Comparison of ENCODE assay signal across 8 cellular contexts in the genomic region with DNA sequence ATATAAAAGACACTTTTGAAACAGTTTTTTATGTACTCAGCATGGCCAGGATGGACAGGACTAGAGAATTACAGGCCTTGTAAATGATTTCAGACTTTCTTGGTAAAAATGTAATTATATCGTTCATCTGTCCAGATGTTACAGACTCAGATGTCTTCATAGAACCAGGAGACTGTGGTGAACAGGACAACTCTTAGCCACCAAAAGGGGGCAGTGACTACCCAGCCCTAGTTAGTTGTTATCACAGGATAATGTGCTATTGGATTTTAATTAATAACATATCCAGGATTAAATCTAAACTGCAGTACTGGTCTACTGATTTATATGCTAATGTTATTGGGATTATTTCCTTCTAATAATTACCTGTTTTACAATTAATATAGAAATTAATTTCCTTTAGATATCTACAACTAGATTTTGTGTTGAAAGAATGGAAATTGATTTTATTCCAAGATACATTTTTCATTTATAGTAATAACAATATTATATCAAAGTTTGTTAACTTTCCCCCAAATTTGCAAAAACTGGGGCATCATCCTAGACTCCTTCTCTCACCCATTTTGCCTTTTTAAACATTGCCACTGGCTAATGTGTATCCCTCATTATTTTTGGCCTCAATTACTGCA.
DNase-seq lines count a peak whose midpoint lies in the region; ATAC-seq and TF ChIP-seq lines count a peak whose summit lies in the region.

No MANE protein-coding gene starts in this region.

- no peaks in the 10 kb centered on the region for H3K79me2 ChIP-seq in smooth muscle cell (ENCODE audit: low read depth)

- peaks cover 0 to 83% (median 69%) of the 10 kb centered on the region in 9 donors for H3K36me3 ChIP-seq in heart left ventricle
- peaks cover 32% of the 10 kb centered on the region for H3K36me3 ChIP-seq in smooth muscle cell (ENCODE audit: low read depth)
- H3K36me3 ChIP-seq in CD8-positive, alpha-beta memory T cell (ENCODE audit: insufficient read depth, low read length): peaks cover 15% of the 10 kb centered on the region

- intact Hi-C loops in CD4-positive, alpha-beta T cell (cut with DNase I, micrococcal nuclease): loop anchor here (1.0 to 2.0 kb wide), 2 partner anchors 284 kb away; no protein-coding TSS in a partner anchor
- intact Hi-C loops in heart left ventricle (cut with DNase I): loop anchor here (1.0 to 10.0 kb wide), 7 partner anchors 62 to 286 kb away; partner anchors contain the start of gene PLPP1 (in 1 of the 10)

- TF ChIP-seq CTCF in CD4-positive, alpha-beta T cell (IDR thresholded peaks at IDR 0.05): peak; percentile 41
- TF ChIP-seq CTCF in VCaP (conservative IDR thresholded peaks at IDR 0.05) (peak; percentile 83), heart left ventricle (IDR thresholded peaks at IDR 0.05) (peak; percentile 61 to 90 (median 76)), smooth muscle cell (IDR thresholded peaks at IDR 0.05; ENCODE audit: borderline replicate concordance, insufficient read depth, poor library complexity, severe bottlenecking) (peak; percentile 61)

- no peak overlapping the region for H3K27ac ChIP-seq in CD4-positive, alpha-beta T cell (ENCODE audit: low read depth, low read length)
- H3K27ac ChIP-seq in VCaP: no peak overlapping the region
- H3K27ac ChIP-seq in heart left ventricle: no peak overlapping the region
- H3K27ac ChIP-seq in smooth muscle cell (ENCODE audit: low read depth): no peak overlapping the region
- H3K27ac ChIP-seq in CD8-positive, alpha-beta memory T cell (ENCODE audit: low read depth, low read length): no peak overlapping the region

- peak; percentile 54 for ATAC-seq in CD4-positive, alpha-beta T cell (ENCODE audit: poor library complexity)
- ATAC-seq in heart left ventricle (peak; percentile 66 to 87 (median 77)), HG03521 (IDR thresholded peaks at IDR 0.05; ENCODE audit: unreplicated experiment) (no peak)

- WGBS in heart left ventricle, 4 donors: 27 to 38% (median 29%) methylated on average over 1 of the region's 1 CpG
- 84% methylated on average over 1 of the region's 1 CpG for WGBS in smooth muscle cell (ENCODE audit: low lambda C conversion rate)

- POLR2A ChIA-PET in CD4-positive, alpha-beta T cell (lab: Charles Lee): no interaction called here
- POLR2A ChIA-PET in CD8-positive, alpha-beta memory T cell (lab: Charles Lee): no interaction called here

- H3K27me3 Mint-ChIP-seq in CD4-positive, alpha-beta T cell: no peaks in the 10 kb centered on the region
- H3K27me3 Mint-ChIP-seq in CD8-positive, alpha-beta memory T cell: no peaks in the 10 kb centered on the region

- no peaks in the 10 kb centered on the region for H3K27me3 ChIP-seq in CD4-positive, alpha-beta T cell (ENCODE audit: control insufficient read depth, insufficient read depth, low read length)
- H3K27me3 ChIP-seq in heart left ventricle (no peaks in the 10 kb centered on the region), smooth muscle cell (ENCODE audit: low read depth) (no peaks in the 10 kb centered on the region)
- H3K27me3 ChIP-seq in CD8-positive, alpha-beta memory T cell (ENCODE audit: insufficient read depth, low read length, poor library complexity, severe bottlenecking): no peaks in the 10 kb centered on the region

- peaks cover 84% of the 10 kb centered on the region for H3K36me3 Mint-ChIP-seq in CD4-positive, alpha-beta T cell (ENCODE audit: low read depth)
- peaks cover 4 to 74% (median 27%) of the 10 kb centered on the region in 3 donors for H3K36me3 Mint-ChIP-seq in CD8-positive, alpha-beta memory T cell

- H3K4me1 ChIP-seq in heart left ventricle (peaks cover 0 to 13% (median 0%) of the 10 kb centered on the region in 12 donors), smooth muscle cell (ENCODE audit: low read depth) (no peaks in the 10 kb centered on the region)
- H3K4me1 ChIP-seq in CD8-positive, alpha-beta memory T cell (ENCODE audit: insufficient read depth, low read length): peaks cover 5% of the 10 kb centered on the region

- H3K4me3 ChIP-seq in heart left ventricle (no peak overlapping the region), smooth muscle cell (no peak overlapping the region)
- H3K4me3 ChIP-seq in CD8-positive, alpha-beta memory T cell (ENCODE audit: low read length): no peak overlapping the region

- H3K27ac Mint-ChIP-seq in CD4-positive, alpha-beta T cell: no peak overlapping the region
- H3K27ac Mint-ChIP-seq in CD8-positive, alpha-beta memory T cell: no peak overlapping the region

- no peaks in the 10 kb centered on the region for H3F3A ChIP-seq in smooth muscle cell (ENCODE audit: low read depth)

- CTCF ChIA-PET in CD4-positive, alpha-beta T cell (lab: Charles Lee): no interaction called here
- CTCF ChIA-PET in CD8-positive, alpha-beta memory T cell (lab: Charles Lee): no interaction called here

- no peak overlapping the region for H2AFZ ChIP-seq in smooth muscle cell (ENCODE audit: low read depth)

- H3K9me3 Mint-ChIP-seq in CD4-positive, alpha-beta T cell: no peaks in the 10 kb centered on the region
- no peaks in the 10 kb centered on the region for H3K9me3 Mint-ChIP-seq in CD8-positive, alpha-beta memory T cell

- no peaks in the 10 kb centered on the region for H4K20me1 ChIP-seq in smooth muscle cell (ENCODE audit: low read depth)

- H3K9me3 ChIP-seq in CD4-positive, alpha-beta T cell (ENCODE audit: control insufficient read depth, low read length): no peaks in the 10 kb centered on the region
- no peaks in the 10 kb centered on the region for H3K9me3 ChIP-seq in heart left ventricle
- H3K9me3 ChIP-seq in smooth muscle cell (replicated peaks; ENCODE audit: low read depth): no peaks in the 10 kb centered on the region
- no peaks in the 10 kb centered on the region for H3K9me3 ChIP-seq in CD8-positive, alpha-beta memory T cell (ENCODE audit: low read length)

- no peak overlapping the region for H3K4me3 Mint-ChIP-seq in CD4-positive, alpha-beta T cell
- no peak overlapping the region for H3K4me3 Mint-ChIP-seq in CD8-positive, alpha-beta memory T cell

- no peak for DNase-seq in CD4-positive, alpha-beta T cell
- peak; percentile 60 for DNase-seq in HCEC 1CT
- no peak for DNase-seq in heart left ventricle
- no peak for DNase-seq in smooth muscle cell (lab: John Stamatoyannopoulos, UW; ENCODE audit: unreplicated experiment)
- DNase-seq in NCI-H187 (lab: John Stamatoyannopoulos, UW): no peak
- no peak for DNase-seq in CD8-positive, alpha-beta memory T cell

- peaks cover 6% of the 10 kb centered on the region for H3K4me1 Mint-ChIP-seq in CD4-positive, alpha-beta T cell (ENCODE audit: low read depth)
- peaks cover 0 to 12% (median 2%) of the 10 kb centered on the region in 3 donors for H3K4me1 Mint-ChIP-seq in CD8-positive, alpha-beta memory T cell

- no peak for TF ChIP-seq POLR2A in heart left ventricle (IDR thresholded peaks at IDR 0.05)

- no peak overlapping the region for H3K9ac ChIP-seq in smooth muscle cell (ENCODE audit: low read depth)

- H3K4me2 ChIP-seq in smooth muscle cell: no peak overlapping the region
